ENCODE assay signal across 8 cellular contexts in the genomic region with DNA sequence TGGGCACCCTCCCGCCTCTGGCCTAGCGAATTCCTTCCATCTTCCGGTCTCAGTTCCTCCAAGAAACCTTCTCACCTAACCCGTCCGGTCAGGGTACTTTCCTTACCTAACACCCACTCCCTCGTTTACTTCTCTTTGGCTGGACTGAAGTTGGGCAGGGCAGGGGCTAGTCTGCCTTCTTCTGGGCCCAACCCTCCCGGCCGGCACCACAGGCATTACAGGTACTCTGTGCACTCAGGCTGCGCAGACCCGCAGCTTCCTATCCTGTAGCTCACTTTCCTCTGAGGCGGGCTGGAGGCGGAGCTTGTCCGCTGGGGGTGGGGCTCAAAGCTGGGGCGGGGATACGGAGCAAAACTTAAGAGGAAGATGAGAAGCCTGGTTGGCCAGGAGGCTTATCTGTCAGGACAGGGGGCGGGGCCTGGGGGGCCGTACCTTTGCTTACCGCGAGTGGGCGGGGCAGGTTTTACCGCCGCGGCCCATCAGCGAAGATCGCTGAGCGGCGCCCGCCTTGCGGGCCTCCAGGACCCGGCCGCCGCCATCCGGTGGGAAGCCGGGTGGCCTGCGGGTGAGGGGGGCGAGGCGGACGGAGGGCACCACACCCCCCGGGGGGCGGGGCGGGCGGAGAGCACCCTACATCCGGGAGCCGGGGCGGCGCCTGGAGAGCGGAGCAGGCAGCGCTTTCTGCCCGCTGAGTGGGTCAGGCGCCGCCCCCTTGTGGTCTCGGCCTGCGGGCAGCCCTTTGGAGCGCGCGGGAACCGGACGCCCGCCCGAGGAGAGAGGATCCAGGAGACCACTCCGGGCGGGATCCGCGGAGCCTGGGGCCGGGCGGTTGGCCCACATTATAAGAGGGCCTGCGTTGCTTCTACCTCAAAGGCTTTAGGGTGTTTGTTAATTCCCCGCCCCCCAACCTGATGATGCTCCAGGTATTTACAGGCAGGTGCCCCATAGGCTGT. TPM values are rescaled to one million over a fixed set of nuclear protein-coding genes. Genes with fewer than 3 reads are reported as not detected.
DNase-seq lines count a peak whose midpoint lies in the region; ATAC-seq, FAIRE-seq and TF ChIP-seq lines count a peak whose summit lies in the region.

No MANE protein-coding gene starts in this region.

- FAIRE-seq in HTR-8/SVneo (lab: Jason Lieb, UNC): peak; percentile 49

- no peaks in the 10 kb centered on the region for H3K4me1 ChIP-seq in endodermal cell (ENCODE audit: control insufficient read depth, insufficient read depth, low read length)

- no peaks in the 10 kb centered on the region for H3K9me3 ChIP-seq in endodermal cell (ENCODE audit: control insufficient read depth, low read length)

- H3K27me3 Mint-ChIP-seq in activated CD8-positive, alpha-beta memory T cell treated with anti-CD3 and anti-CD28 coated beads, Interleukin-2, amount 10 ng/mL, durations not matched to agents 7 days and 5 days: no peaks in the 10 kb centered on the region
- H3K27me3 Mint-ChIP-seq in endodermal cell (ENCODE audit: insufficient read depth): peaks cover 13% of the 10 kb centered on the region

- no peak overlapping the region for H3K27ac ChIP-seq in endodermal cell (ENCODE audit: low read depth, low read length)

- peaks cover 12% of the 10 kb centered on the region for H3K4me1 Mint-ChIP-seq in activated CD8-positive, alpha-beta memory T cell treated with anti-CD3 and anti-CD28 coated beads, Interleukin-2, amount 10 ng/mL, durations not matched to agents 7 days and 5 days
- peaks cover 13% of the 10 kb centered on the region for H3K4me1 Mint-ChIP-seq in endodermal cell

- no peaks in the 10 kb centered on the region for H3K36me3 ChIP-seq in endodermal cell (ENCODE audit: control insufficient read depth, insufficient read depth, low read length)

- 1 to 5% methylated on average over 10 to 68 of the region's 68 CpGs for WGBS in endodermal cell (ENCODE audit: insufficient coverage in 1 of 2, insufficient read length in 1 of 2), 2 experiments

- H3K9ac ChIP-seq in endodermal cell (ENCODE audit: extremely low read depth, low read length, poor library complexity, severe bottlenecking): peak overlapping the region; percentile 39

- peaks cover 15% of the 10 kb centered on the region for H3K27me3 ChIP-seq in endodermal cell (ENCODE audit: control insufficient read depth, insufficient read depth, low read length, poor library complexity, severe bottlenecking)

- peak overlapping the region; percentile 89 for H3K4me3 ChIP-seq in endodermal cell (ENCODE audit: low read length)

- CTCF ChIA-PET in activated CD8-positive, alpha-beta memory T cell treated with anti-CD3 and anti-CD28 coated beads, Interleukin-2, amount 10 ng/mL, durations not matched to agents 7 days and 5 days (lab: Charles Lee): interaction anchor here (0.9 to 2.0 kb wide), 3 partner anchors 10 to 51 kb away, joined by 4 to 8 read pairs (median 5); no protein-coding TSS in a partner anchor

- DNase-seq in COR-L47 (lab: John Stamatoyannopoulos, UW) (peak; percentile 96), HTR-8/SVneo (ENCODE audit: insufficient read length, low spot score) (peak; percentile 58), NOMO-1 (lab: John Stamatoyannopoulos, UW; ENCODE audit: unreplicated experiment in 2 of 2) (peak; percentile 98 to 100), endodermal cell (peak; percentile 100), mesenteric fat pad (ENCODE audit: low spot score) (peak; percentile 96)
- peak; percentile 98 for DNase-seq in activated CD8-positive, alpha-beta memory T cell treated with anti-CD3 and anti-CD28 coated beads, Interleukin-2, amount 10 ng/mL, durations not matched to agents 7 days and 5 days
- peak; percentile 99 for DNase-seq in stimulated activated CD8-positive, alpha-beta memory T cell treated with anti-CD3 and anti-CD28 coated beads, Interleukin-15, amount 100 ng/mL, for 1 hour (ENCODE audit: low read depth)

- H3K4me3 Mint-ChIP-seq in activated CD8-positive, alpha-beta memory T cell treated with anti-CD3 and anti-CD28 coated beads, Interleukin-2, amount 10 ng/mL, durations not matched to agents 7 days and 5 days: peak overlapping the region; percentile 99
- H3K4me3 Mint-ChIP-seq in endodermal cell: peak overlapping the region; percentile 77

- peak; percentile 93 for ATAC-seq in GM21360 (IDR thresholded peaks at IDR 0.05; ENCODE audit: unreplicated experiment)
- ATAC-seq in activated CD8-positive, alpha-beta memory T cell treated with anti-CD3 and anti-CD28 coated beads, Interleukin-2, amount 10 ng/mL, durations not matched to agents 7 days and 5 days: peak; percentile 93

- TF ChIP-seq CTCF in endodermal cell (conservative IDR thresholded peaks at IDR 0.05): peak; percentile 73

- H3K27ac Mint-ChIP-seq in activated CD8-positive, alpha-beta memory T cell treated with anti-CD3 and anti-CD28 coated beads, Interleukin-2, amount 10 ng/mL, durations not matched to agents 7 days and 5 days: peak overlapping the region; percentile 99
- H3K27ac Mint-ChIP-seq in endodermal cell: peak overlapping the region; percentile 98

- H3K9me3 Mint-ChIP-seq in activated CD8-positive, alpha-beta memory T cell treated with anti-CD3 and anti-CD28 coated beads, Interleukin-2, amount 10 ng/mL, durations not matched to agents 7 days and 5 days (ENCODE audit: low read depth): no peaks in the 10 kb centered on the region
- no peaks in the 10 kb centered on the region for H3K9me3 Mint-ChIP-seq in endodermal cell

- H3K36me3 Mint-ChIP-seq in activated CD8-positive, alpha-beta memory T cell treated with anti-CD3 and anti-CD28 coated beads, Interleukin-2, amount 10 ng/mL, durations not matched to agents 7 days and 5 days: peaks cover 3% of the 10 kb centered on the region
- no peaks in the 10 kb centered on the region for H3K36me3 Mint-ChIP-seq in endodermal cell (ENCODE audit: low read depth)

RNA-seq across cellular contexts. Expression of gene ZNF648, which starts 31.9 kb away (rescaled TPM):
- total RNA-seq in activated CD8-positive, alpha-beta memory T cell treated with anti-CD3 and anti-CD28 coated beads, Interleukin-2, amount 10 ng/mL, durations not matched to agents 7 days and 5 days: not detected
- total RNA-seq in endodermal cell (under 1 TPM in 1 of 2 donors, not detected in 1; 0.29 TPM), mesenteric fat pad (not detected)
- polyA plus RNA-seq in endodermal cell (2013, experiment 1 of 2): 0.11 TPM
- 0.25 TPM for polyA plus RNA-seq in endodermal cell (2013, experiment 2 of 2)
